ENCODE assay signal across 14 cellular contexts in genomic region chr2:213185147-213185822, GRCh38. TPM values are rescaled to one million over a fixed set of nuclear protein-coding genes. Genes with fewer than 3 reads are reported as not detected.
DNase-seq lines count a peak whose midpoint lies in the region; ATAC-seq and TF ChIP-seq lines count a peak whose summit lies in the region.
"Had no signal": no experiment of that assay in that cellular context is flagged by ENCODE, and none has a peak within 500 bp of the region (broad histone marks: within the 10 kb centered on the region; RNA-seq: fewer than 3 reads in every experiment).

No MANE protein-coding gene starts in this region.

- H3K27me3 ChIP-seq in ovary, result no peaks in the 10 kb centered on the region
- H3K27me3 ChIP-seq: adrenal gland had no signal

- peak overlapping the region; percentile 79 for H2AFZ ChIP-seq in OCI-LY7 (ENCODE audit: low read length)

- TF ChIP-seq POLR2A in ovary (IDR thresholded peaks at IDR 0.05), result no peak

- no TSS peak for BruUV-seq in OCI-LY7 (replicated peaks; lab: Mats Ljungman, UMichigan)

- no peak for TF ChIP-seq EP300 in ovary (IDR thresholded peaks at IDR 0.05)

- POLR2A ChIA-PET in OCI-LY7 (lab: Charles Lee), result interaction anchor here (0.6 to 2.2 kb wide), 12 partner anchors 11 to 171 kb away, joined by 3 to 17 read pairs (median 3); no protein-coding TSS in a partner anchor

- no peaks in the 10 kb centered on the region for H3K9me3 Mint-ChIP-seq in effector memory CD8-positive, alpha-beta T cell

- WGBS in ovary, 3 donors, result 82 to 88% (median 87%) methylated on average over 3 of the region's 3 CpGs

- H3K4me3 ChIP-seq in OCI-LY7 (ENCODE audit: low read depth, low read length, poor library complexity, severe bottlenecking) (no peak overlapping the region), ovary (no peak overlapping the region)
- H3K4me3 ChIP-seq: adrenal gland, lung had no signal

- H3K27ac ChIP-seq in OCI-LY7 (ENCODE audit: low read depth, low read length, poor library complexity, severe bottlenecking) (no peak overlapping the region), ovary (no peak overlapping the region)
- H3K27ac ChIP-seq: adrenal gland had no signal

- H3K9me3 ChIP-seq in OCI-LY7 (ENCODE audit: low read length), result no peaks in the 10 kb centered on the region
- H3K9me3 ChIP-seq in ovary, result no peaks in the 10 kb centered on the region
- H3K9me3 ChIP-seq: adrenal gland had no signal

- no peaks in the 10 kb centered on the region for H3K36me3 Mint-ChIP-seq in effector memory CD8-positive, alpha-beta T cell (ENCODE audit: insufficient read depth)
- H3K36me3 Mint-ChIP-seq: CD14-positive monocyte had no signal

- ATAC-seq in GM18867 (IDR thresholded peaks at IDR 0.05; ENCODE audit: unreplicated experiment), result peak; percentile 98
- ATAC-seq in GM21528 (IDR thresholded peaks at IDR 0.05; ENCODE audit: low FRiP score, unreplicated experiment), result peak; percentile 98
- peak; percentile 90 for ATAC-seq in HG03060 (IDR thresholded peaks at IDR 0.05; ENCODE audit: low read depth, unreplicated experiment)
- ATAC-seq in esophagus mucosa, result no peak
- no peak for ATAC-seq in effector memory CD8-positive, alpha-beta T cell (replicated peaks)

- peak overlapping the region; percentile 50 for H3K4me2 ChIP-seq in OCI-LY7 (ENCODE audit: low read length)

- no peak overlapping the region for H3K4me3 Mint-ChIP-seq in effector memory CD8-positive, alpha-beta T cell
- H3K4me3 Mint-ChIP-seq: CD14-positive monocyte had no signal

- intact Hi-C loops in OCI-LY7 (cut with micrococcal nuclease; ENCODE audit: unreplicated experiment) (no loop called here), ovary (cut with DNase I) (no loop called here)

- no peak overlapping the region for H3K27ac Mint-ChIP-seq in effector memory CD8-positive, alpha-beta T cell
- H3K27ac Mint-ChIP-seq: CD14-positive monocyte had no signal

- H3K36me3 ChIP-seq in OCI-LY7 (ENCODE audit: insufficient read depth, low read length), result no peaks in the 10 kb centered on the region
- H3K36me3 ChIP-seq in ovary, result no peaks in the 10 kb centered on the region
- H3K36me3 ChIP-seq: adrenal gland had no signal

- DNase-seq in OCI-LY7 (ENCODE audit: low spot score) (peak; percentile 37), ovary (no peak), NCI-H526 (lab: John Stamatoyannopoulos, UW) (no peak)
- DNase-seq in effector memory CD8-positive, alpha-beta T cell, result no peak
- DNase-seq: adrenal gland; OCI-M1; stimulated activated CD4-positive, alpha-beta T cell treated with anti-CD3 and anti-CD28 coated beads, Interleukin-2, amount 100 ng/mL, for 24 hours; T-helper 9 cell had no signal

- H3K4me1 ChIP-seq in OCI-LY7 (ENCODE audit: insufficient read depth, low read length, poor library complexity, severe bottlenecking) (peaks cover 25% of the 10 kb centered on the region), ovary (ENCODE audit: insufficient read depth) (no peaks in the 10 kb centered on the region)
- H3K4me1 ChIP-seq: adrenal gland had no signal

- CTCF ChIA-PET in OCI-LY7 (lab: Charles Lee; ENCODE audit: unreplicated experiment), result no interaction called here

- H3K9me2 ChIP-seq in OCI-LY7 (ENCODE audit: insufficient read depth, low read length), result no peaks in the 10 kb centered on the region

- no peaks in the 10 kb centered on the region for H3K79me2 ChIP-seq in OCI-LY7 (ENCODE audit: insufficient read depth, low read depth, low read length)

- TF ChIP-seq CTCF in OCI-LY7 (conservative IDR thresholded peaks at IDR 0.05; ENCODE audit: low read length), result no peak
- no peak for TF ChIP-seq CTCF in ovary (IDR thresholded peaks at IDR 0.05)

- no peaks in the 10 kb centered on the region for H3K27me3 Mint-ChIP-seq in effector memory CD8-positive, alpha-beta T cell

- no peaks in the 10 kb centered on the region for H4K20me1 ChIP-seq in OCI-LY7 (ENCODE audit: insufficient read depth, low read length)

- no peaks in the 10 kb centered on the region for H3K4me1 Mint-ChIP-seq in effector memory CD8-positive, alpha-beta T cell (ENCODE audit: low read depth in 2 of 2)
- H3K4me1 Mint-ChIP-seq: CD14-positive monocyte had no signal

RNA-seq across cellular contexts. Expression of gene IKZF2, which starts 33.9 kb away (rescaled TPM):
- total RNA-seq in OCI-LY7 (2014; rRNA removed; shearing (Covaris generic)), result 45.1 and 54.6 TPM in 2 replicates
- 20.0 and 23.3 TPM in 2 replicates for total RNA-seq in OCI-LY7 (2022)
- 1 to 10 TPM; 3.3 to 7.4 (median 5.3) TPM for total RNA-seq in ovary
- polyA plus RNA-seq in ovary, result 1 to 10 TPM in 1 of 2 donors, under 1 TPM in 1; 0.52 to 1.8 TPM
- 66.4 TPM for total RNA-seq in esophagus mucosa

Comparison
In these comparisons a context has a peak if more than half of its experiments do, and no peak if none do; other contexts are left out.
1. ATAC-seq: peak in GM18867 (single experiment), GM21528 (single experiment) and HG03060 (single experiment); none in esophagus mucosa (single experiment) and effector memory CD8-positive, alpha-beta T cell (single experiment).